ENCODE assay signal across 27 cellular contexts in the genomic region with DNA sequence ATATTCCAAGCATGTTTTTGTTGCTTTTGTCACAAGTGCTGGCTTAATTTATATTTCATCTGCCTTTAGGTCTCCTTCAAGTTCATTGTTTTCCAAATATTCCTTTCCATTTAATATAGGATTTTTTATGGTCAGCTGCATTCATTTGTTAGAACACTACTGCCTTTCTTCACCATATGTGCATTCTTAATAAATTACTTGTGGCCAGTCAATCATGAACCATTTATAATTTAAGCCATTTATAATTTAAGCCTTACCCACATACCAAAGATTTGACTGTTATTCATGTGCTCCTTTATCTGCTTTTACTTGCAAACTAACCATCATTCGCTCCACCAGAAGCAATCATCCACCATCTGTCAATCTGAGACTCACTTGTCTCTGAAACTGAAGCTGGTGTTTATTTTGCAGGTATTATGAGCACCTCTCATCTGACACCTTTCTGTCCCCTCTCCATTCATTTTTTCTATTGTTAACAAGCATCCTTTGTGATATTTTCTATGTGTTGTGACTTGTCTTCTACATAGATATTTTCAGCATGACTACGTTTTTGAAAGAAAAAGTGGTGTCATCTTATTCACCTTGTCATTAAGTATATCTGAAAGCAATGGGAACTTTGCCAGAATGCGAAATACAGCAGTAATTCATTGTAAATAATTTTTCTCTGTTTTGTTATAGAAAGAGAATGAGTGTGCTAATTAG.
DNase-seq lines count a peak whose midpoint lies in the region; ATAC-seq and TF ChIP-seq lines count a peak whose summit lies in the region.
"Had no signal": no experiment of that assay in that cellular context is flagged by ENCODE, and none has a peak within 500 bp of the region (broad histone marks: within the 10 kb centered on the region; RNA-seq: fewer than 3 reads in every experiment).

No MANE protein-coding gene starts in this region.

- H3K4me3 ChIP-seq in neural cell (ENCODE audit: low read length): no peak overlapping the region
- H3K4me3 ChIP-seq: breast epithelium, mucosa of descending colon, psoas muscle, stomach, vagina had no signal

- H3K36me3 ChIP-seq in neural cell (ENCODE audit: insufficient read depth, low read length): no peaks in the 10 kb centered on the region
- H3K36me3 ChIP-seq: breast epithelium, stomach, vagina had no signal

- DNase-seq in NCI-H82 (lab: John Stamatoyannopoulos, UW) (peak; percentile 24), NCI-H82 treated with DMSO at 0.1 percent for 48 hours (lab: John Stamatoyannopoulos, UW; ENCODE audit: unreplicated experiment) (no peak), NCI-H146 treated with DMSO at 0.1 percent for 48 hours (lab: John Stamatoyannopoulos, UW; ENCODE audit: unreplicated experiment) (peak; percentile 40), NCI-H524 (lab: John Stamatoyannopoulos, UW) (peak; percentile 49 to 83), cardiac septum (ENCODE audit: low spot score) (no peak)
- DNase-seq: activated CD4-positive, alpha-beta T cell treated with anti-CD3 and anti-CD28 coated beads, Interleukin-2, amount 50 U/mL, for 1 hour; activated CD4-positive, CD25-positive, alpha-beta regulatory T cell; activated effector memory CD4-positive, alpha-beta T cell treated with Interleukin-2 at 50 U/mL for 16 hours; activated naive CD8-positive, alpha-beta T cell treated with anti-CD3 and anti-CD28 coated beads for 36 hours; activated T-cell treated with anti-CD3 and anti-CD28 coated beads, Interleukin-2, amount 50 U/mL, for 1 hour; anterior cingulate cortex; CD4-positive, alpha-beta T cell; hypothalamus; left cardiac atrium; mucosa of descending colon; natural killer cell; NCI-H2107; NK-92 treated with Interleukin-12 subunit alpha and Interleukin-12 subunit beta, amount 100 ng/mL, for 24 hours; psoas muscle; SK-N-SH; stimulated activated CD4-positive, alpha-beta T cell treated with anti-CD3 and anti-CD28 coated beads, Interleukin-4, amount 100 ng/mL, for 1 hour; stomach had no signal

- H3K79me2 ChIP-seq in neural cell (replicated peaks; ENCODE audit: insufficient read depth, low read length): no peaks in the 10 kb centered on the region

- H3K27me3 ChIP-seq in neural cell (ENCODE audit: insufficient read depth, low read depth, low read length): no peaks in the 10 kb centered on the region
- H3K27me3 ChIP-seq: breast epithelium, stomach, vagina had no signal

- no peaks in the 10 kb centered on the region for H4K20me1 ChIP-seq in neural cell (ENCODE audit: insufficient read depth)

- no peak overlapping the region for H3K27ac ChIP-seq in neural cell (ENCODE audit: low read length)
- H3K27ac ChIP-seq: breast epithelium, psoas muscle, stomach, vagina had no signal

- no peaks in the 10 kb centered on the region for H3K9me3 ChIP-seq in neural cell (ENCODE audit: low read length)
- H3K9me3 ChIP-seq: breast epithelium, mucosa of descending colon, psoas muscle, SK-N-SH, stomach, vagina had no signal

- peak; percentile 100 for TF ChIP-seq EP300 in neural cell (conservative IDR thresholded peaks at IDR 0.05; ENCODE audit: poor library complexity, severe bottlenecking)

- no peak overlapping the region for H3K9ac ChIP-seq in neural cell (ENCODE audit: low read length)
- H3K9ac ChIP-seq: SK-N-SH had no signal

- TF ChIP-seq RAD21 in neural cell (conservative IDR thresholded peaks at IDR 0.05): no peak

- no peak overlapping the region for H2AFZ ChIP-seq in neural cell (ENCODE audit: low read depth, low read length)

- no peak for TF ChIP-seq CTCF in neural cell (IDR thresholded peaks at IDR 0.05; ENCODE audit: poor library complexity, severe bottlenecking)

- intact Hi-C loops in cardiac septum (cut with DNase I): no loop called here

- no peaks in the 10 kb centered on the region for H3F3A ChIP-seq in neural cell (ENCODE audit: insufficient read depth, low read length, poor library complexity, severe bottlenecking)

- no peaks in the 10 kb centered on the region for H3K9me2 ChIP-seq in neural cell (ENCODE audit: insufficient read depth, low read length)
- H3K9me2 ChIP-seq: SK-N-SH had no signal

- ATAC-seq in HG03175 (IDR thresholded peaks at IDR 0.05; ENCODE audit: unreplicated experiment) (no peak), GM18858 (IDR thresholded peaks at IDR 0.05; ENCODE audit: unreplicated experiment) (no peak)
- ATAC-seq: left cardiac atrium, mucosa of descending colon, natural killer cell, psoas muscle had no signal

- H3K4me2 ChIP-seq in neural cell (ENCODE audit: low read length): no peak overlapping the region
- H3K4me2 ChIP-seq: SK-N-SH had no signal

TF ChIP-seq in neural cell, 6 proteins besides CTCF, POLR2A, EP300 and RAD21:
- TF ChIP-seq REST (IDR thresholded peaks at IDR 0.05; ENCODE audit: borderline replicate concordance): peak; percentile 54
- peak; percentile 98 for TF ChIP-seq POLR2AphosphoS5 (IDR thresholded peaks at IDR 0.05)
- no peak for TF ChIP-seq SMC3 (conservative IDR thresholded peaks at IDR 0.05; ENCODE audit: poor library complexity)

Comparison
In these comparisons a context has a peak if more than half of its experiments do, and no peak if none do; other contexts are left out.
1. DNase-seq: peak in NCI-H82 (single experiment), NCI-H146 treated with DMSO at 0.1 percent for 48 hours (single experiment) and NCI-H524 (2 of 2); none in NCI-H82 treated with DMSO at 0.1 percent for 48 hours (single experiment) and cardiac septum (single experiment).